8 cellular contexts compared by ENCODE assay signal in the genomic region with DNA sequence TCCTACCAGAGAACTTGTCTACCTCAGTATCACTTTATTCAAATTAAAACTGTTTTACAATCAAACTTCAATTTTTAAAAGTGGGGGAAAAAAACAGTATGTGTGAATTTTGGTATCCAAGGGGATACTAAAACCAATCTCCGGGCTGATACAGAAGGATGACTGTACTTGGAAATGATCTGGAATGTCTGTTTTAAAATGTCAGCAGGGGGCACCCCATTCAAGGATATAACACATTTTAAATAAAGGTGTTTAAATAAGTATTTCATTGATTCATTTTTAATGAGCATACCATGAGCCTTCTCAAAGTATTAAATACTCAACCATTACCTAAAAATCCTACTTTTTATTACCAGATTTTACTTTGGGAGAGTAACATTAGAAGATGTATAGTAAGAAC.
DNase-seq lines count a peak whose midpoint lies in the region; ATAC-seq, FAIRE-seq and TF ChIP-seq lines count a peak whose summit lies in the region.
"Had no signal": no experiment of that assay in that cellular context is flagged by ENCODE, and none has a peak within 500 bp of the region (broad histone marks: within the 10 kb centered on the region; RNA-seq: fewer than 3 reads in every experiment).

No MANE protein-coding gene starts in this region.

- H3K79me2 ChIP-seq in DND-41 (ENCODE audit: insufficient read depth, low read length), result no peaks in the 10 kb centered on the region
- H3K79me2 ChIP-seq in hepatocyte, result no peaks in the 10 kb centered on the region

- H3K27me3 ChIP-seq in DND-41 (ENCODE audit: insufficient read depth, low read length, poor library complexity), result no peaks in the 10 kb centered on the region
- no peaks in the 10 kb centered on the region for H3K27me3 ChIP-seq in hepatocyte
- no peaks in the 10 kb centered on the region for H3K27me3 ChIP-seq in transverse colon
- H3K27me3 ChIP-seq: pancreas had no signal

- no peak overlapping the region for H2AFZ ChIP-seq in DND-41 (ENCODE audit: low read depth, low read length)
- H2AFZ ChIP-seq in hepatocyte, result no peak overlapping the region

- no peaks in the 10 kb centered on the region for H3K9me2 ChIP-seq in hepatocyte (replicated peaks; ENCODE audit: insufficient read depth)

- WGBS in hepatocyte (ENCODE audit: low lambda C conversion rate, missing lambda C conversion rate), result 39% methylated on average over 1 of the region's 1 CpG
- WGBS in transverse colon (ENCODE audit: low coverage in 1 of 2), 2 donors, result 25% methylated on average over 1 of the region's 1 CpG

- H3K4me1 ChIP-seq in DND-41 (ENCODE audit: insufficient read depth, low read length), result no peaks in the 10 kb centered on the region
- no peaks in the 10 kb centered on the region for H3K4me1 ChIP-seq in hepatocyte (ENCODE audit: insufficient read depth)
- H3K4me1 ChIP-seq in transverse colon, result no peaks in the 10 kb centered on the region
- H3K4me1 ChIP-seq: pancreas had no signal

- ATAC-seq in DND-41 (ENCODE audit: insufficient read depth, low read depth), result no peak
- ATAC-seq in GM18909 (IDR thresholded peaks at IDR 0.05; ENCODE audit: poor library complexity, unreplicated experiment), result no peak
- ATAC-seq in HG03139 (IDR thresholded peaks at IDR 0.05; ENCODE audit: unreplicated experiment), result no peak

- no peak overlapping the region for H3K27ac ChIP-seq in DND-41 (ENCODE audit: low read length)
- H3K27ac ChIP-seq in hepatocyte, result no peak overlapping the region
- H3K27ac ChIP-seq in transverse colon, result no peak overlapping the region
- H3K27ac ChIP-seq: pancreas had no signal

- no peak overlapping the region for H3K9ac ChIP-seq in DND-41 (ENCODE audit: low read depth, low read length)

- intact Hi-C loops in transverse colon (cut with DNase I; ENCODE audit: low total_unique reads), result no loop called here

- H3K9me3 ChIP-seq in DND-41 (ENCODE audit: insufficient read depth, low read length, severe bottlenecking) (peaks cover 5% of the 10 kb centered on the region), hepatocyte (ENCODE audit: low read depth) (no peaks in the 10 kb centered on the region), transverse colon (peaks cover 0 to 8% of the 10 kb centered on the region in 2 donors)
- H3K9me3 ChIP-seq: pancreas had no signal

- no peak for DNase-seq in DND-41
- DNase-seq in HT-29 (ENCODE audit: low spot score), result peak; percentile 66
- peak; percentile 63 for DNase-seq in hepatocyte (ENCODE audit: low spot score)
- DNase-seq in transverse colon, result no peak

- in situ Hi-C loops in transverse colon (cut with MboI; ENCODE audit: low pct_ligation_motif_present in 1 of 4, low pct_unique_long_range_greater_than_20kb in 1 of 4, low sequenced_read_pairs in 3 of 4), result loop anchor here (5.0 to 25.0 kb wide), 6 partner anchors 198 to 1557 kb away; a partner anchor contains a TSS

- H3K4me2 ChIP-seq in DND-41 (ENCODE audit: insufficient read depth, low read length) (no peak overlapping the region), hepatocyte (no peak overlapping the region)

- H4K20me1 ChIP-seq in DND-41 (ENCODE audit: insufficient read depth, low read length), result no peaks in the 10 kb centered on the region
- no peaks in the 10 kb centered on the region for H4K20me1 ChIP-seq in hepatocyte (ENCODE audit: insufficient read depth, poor library complexity, severe bottlenecking)

- TF ChIP-seq CTCF in DND-41 (IDR thresholded peaks at IDR 0.05; ENCODE audit: borderline replicate concordance, extremely low read depth, low read length, poor library complexity, severe bottlenecking), result peak; percentile 59
- peak; percentile 68 for TF ChIP-seq CTCF in hepatocyte (IDR thresholded peaks at IDR 0.05; ENCODE audit: poor library complexity)
- peak in 4 of 5 experiments; percentile 44 to 56 (median 48) for TF ChIP-seq CTCF in transverse colon (IDR thresholded peaks at IDR 0.05)

- H3K36me3 ChIP-seq in DND-41 (ENCODE audit: insufficient read depth, low read length) (peaks cover 7% of the 10 kb centered on the region; the same call in 1 of the 2 replicates), hepatocyte (replicated peaks; ENCODE audit: insufficient read depth, low read depth) (no peaks in the 10 kb centered on the region), transverse colon (no peaks in the 10 kb centered on the region)
- H3K36me3 ChIP-seq: pancreas had no signal

- TF ChIP-seq EP300 in transverse colon (IDR thresholded peaks at IDR 0.05; ENCODE audit: low read depth), result no peak

- no peak overlapping the region for H3K4me3 ChIP-seq in DND-41 (ENCODE audit: low read depth in 1 of 2, low read length in 2 of 2)
- no peak overlapping the region for H3K4me3 ChIP-seq in hepatocyte
- H3K4me3 ChIP-seq in transverse colon, result no peak overlapping the region
- H3K4me3 ChIP-seq: pancreas had no signal

- FAIRE-seq in TTC549 (lab: Jason Lieb, UNC), result peak; percentile 81

- TF ChIP-seq POLR2A in transverse colon (IDR thresholded peaks at IDR 0.05), result no peak

Comparison
In these comparisons a context has a peak if more than half of its experiments do, and no peak if none do; other contexts are left out.
1. DNase-seq: peak in HT-29 (single experiment) and hepatocyte (single experiment); none in DND-41 (single experiment) and transverse colon (single experiment).
2. Peak in every context shown above with its lines, with median percentiles within 50 percentile points of each other: CTCF ChIP-seq.